8 cellular contexts compared by ENCODE assay signal in the genomic region with DNA sequence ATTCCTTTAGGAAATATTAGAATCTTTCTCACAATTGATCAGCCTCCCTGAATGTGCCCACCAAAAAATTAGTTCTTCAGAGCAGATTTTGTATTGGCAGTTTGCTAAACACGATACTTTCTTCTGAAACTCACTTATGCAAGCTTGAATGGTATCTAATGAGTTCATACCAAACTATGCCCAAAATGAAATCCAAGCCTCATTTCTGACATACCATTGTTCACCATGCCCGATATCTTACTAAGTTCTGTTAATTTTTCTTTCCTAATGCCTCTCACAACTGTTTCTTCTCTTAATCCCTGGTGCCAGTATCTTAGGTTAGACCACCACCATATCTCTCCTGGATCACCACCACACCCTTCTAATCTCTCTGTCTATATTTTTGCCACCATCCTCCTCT.
"Had no signal": no experiment of that assay in that cellular context is flagged by ENCODE, and none has a peak within 500 bp of the region (broad histone marks: within the 10 kb centered on the region; RNA-seq: fewer than 3 reads in every experiment).

No MANE protein-coding gene starts in this region.

- DNase-seq: GM23248, GOT3, H7, HFFc6, KBM-7 had no signal

- H3K4me1 ChIP-seq: HAP-1 had no signal

- H3K27ac ChIP-seq: GM23248 had no signal

- H3K36me3 ChIP-seq: HAP-1 had no signal

- H3K4me3 ChIP-seq: GM23248, HAP-1 had no signal

- H2AFZ ChIP-seq: GM23248 had no signal

- H3K9ac ChIP-seq: GM23248 had no signal

- H3K9me3 ChIP-seq: HAP-1 had no signal

- ATAC-seq: HCT116, HepG2 had no signal
